Comparison of ENCODE assay signal across 13 cellular contexts in the genomic region with DNA sequence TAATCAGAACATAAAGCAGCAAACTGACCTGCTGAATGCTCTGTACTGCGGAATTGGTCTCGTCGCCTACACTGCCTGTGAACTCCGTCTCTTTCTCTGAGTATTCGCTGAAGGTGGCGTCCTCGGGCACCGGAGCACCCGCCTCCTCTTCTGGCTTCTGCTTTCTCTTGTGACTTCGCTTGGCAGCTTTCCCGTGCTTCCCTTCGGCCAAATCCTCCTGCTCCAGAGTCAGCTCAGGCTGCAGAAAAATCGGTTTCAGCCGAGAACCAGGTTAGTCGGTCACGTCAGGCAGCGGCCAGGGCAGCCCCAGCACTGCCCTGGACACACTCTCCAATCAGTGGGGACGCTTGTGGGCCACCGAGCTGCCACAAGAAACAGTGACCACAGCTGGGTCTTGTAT. TPM values are rescaled to one million over a fixed set of nuclear protein-coding genes. Genes with fewer than 3 reads are reported as not detected.
A peak's percentile ranks its signal among the peaks of the same experiment; 100 is the strongest.
DNase-seq lines count a peak whose midpoint lies in the region; ATAC-seq and TF ChIP-seq lines count a peak whose summit lies in the region.
"Had no signal": no experiment of that assay in that cellular context is flagged by ENCODE, and none has a peak within 500 bp of the region (broad histone marks: within the 10 kb centered on the region; RNA-seq: fewer than 3 reads in every experiment).

No MANE protein-coding gene starts in this region.

- H4K20me1 ChIP-seq in PC-3 (ENCODE audit: low read length): no peaks in the 10 kb centered on the region

- H3K4me3 ChIP-seq in PC-3 (ENCODE audit: low read length) (peak overlapping the region; percentile 19; the same call in 1 of the 2 replicates), foreskin fibroblast (ENCODE audit: low read depth in 1 of 2, low read length in 2 of 2) (peak overlapping the region in 1 of 2 donors; percentile 14)

- peak overlapping the region; percentile 53 for H2AFZ ChIP-seq in PC-3 (ENCODE audit: low read length)

- TF ChIP-seq CTCF in PC-3 (conservative IDR thresholded peaks at IDR 0.05; ENCODE audit: low read depth, low read length): no peak
- no peak for TF ChIP-seq CTCF in foreskin fibroblast (IDR thresholded peaks at IDR 0.05; ENCODE audit: low read depth, low read length)
- no peak for TF ChIP-seq CTCF in Calu3 (IDR thresholded peaks at IDR 0.05; ENCODE audit: unreplicated experiment)
- no peak for TF ChIP-seq CTCF in progenitor cell of endocrine pancreas (IDR thresholded peaks at IDR 0.05; ENCODE audit: unreplicated experiment)

- no TSS peak for BruUV-seq in PC-3 (replicated peaks; lab: Mats Ljungman, UMichigan)
- BruUV-seq in Calu3 (replicated peaks; lab: Mats Ljungman, UMichigan): no TSS peak

- H3K4me1 Mint-ChIP-seq in Calu3 (ENCODE audit: low read depth, unreplicated experiment) (no peaks in the 10 kb centered on the region), progenitor cell of endocrine pancreas (ENCODE audit: low read depth) (peaks cover 6% of the 10 kb centered on the region)
- H3K4me1 Mint-ChIP-seq: B cell; brain; stimulated activated naive CD8-positive, alpha-beta T cell treated with anti-CD3 and anti-CD28 coated beads, Interleukin-15, amount 100 ng/mL, for 72 hours had no signal

- DNase-seq in AG08395 (ENCODE audit: low spot score) (peak; percentile 67), PC-3 (peak; percentile 57), foreskin fibroblast (peak; percentile 62 to 87), pons (ENCODE audit: low spot score) (peak; percentile 77), Calu3 (no peak), NOMO-1 (lab: John Stamatoyannopoulos, UW; ENCODE audit: unreplicated experiment in 2 of 2) (no peak), KG1 (lab: John Stamatoyannopoulos, UW) (no peak), progenitor cell of endocrine pancreas (ENCODE audit: low spot score, unreplicated experiment) (no peak)
- DNase-seq: NCI-H1694; stimulated activated naive CD8-positive, alpha-beta T cell treated with anti-CD3 and anti-CD28 coated beads, Interleukin-15, amount 100 ng/mL, for 72 hours; T1000 had no signal

- H3K27me3 ChIP-seq in PC-3 (ENCODE audit: low read length): no peaks in the 10 kb centered on the region

- H3K9ac ChIP-seq in PC-3 (ENCODE audit: low read length): peak overlapping the region; percentile 33

- no peaks in the 10 kb centered on the region for H3K27me3 Mint-ChIP-seq in Calu3 (ENCODE audit: unreplicated experiment)
- H3K27me3 Mint-ChIP-seq in progenitor cell of endocrine pancreas: no peaks in the 10 kb centered on the region
- H3K27me3 Mint-ChIP-seq: B cell; stimulated activated naive CD8-positive, alpha-beta T cell treated with anti-CD3 and anti-CD28 coated beads, Interleukin-15, amount 100 ng/mL, for 72 hours had no signal

- no peaks in the 10 kb centered on the region for H3K9me3 Mint-ChIP-seq in Calu3 (ENCODE audit: low read depth, unreplicated experiment)
- no peaks in the 10 kb centered on the region for H3K9me3 Mint-ChIP-seq in progenitor cell of endocrine pancreas (ENCODE audit: low read depth)
- H3K9me3 Mint-ChIP-seq: brain had no signal

- H3F3A ChIP-seq in PC-3 (ENCODE audit: low read length, unreplicated experiment): no peaks in the 10 kb centered on the region

- H3K4me1 ChIP-seq in PC-3 (ENCODE audit: insufficient read depth, low read length): peaks cover 14% of the 10 kb centered on the region

- no peaks in the 10 kb centered on the region for H3K36me3 Mint-ChIP-seq in Calu3 (ENCODE audit: insufficient read depth, unreplicated experiment)
- peaks cover 21% of the 10 kb centered on the region for H3K36me3 Mint-ChIP-seq in progenitor cell of endocrine pancreas (ENCODE audit: insufficient read depth)

- no peaks in the 10 kb centered on the region for H3K9me2 ChIP-seq in PC-3 (replicated peaks; ENCODE audit: low read length)

- peak; percentile 73 for ATAC-seq in PC-3
- ATAC-seq: stimulated activated naive CD8-positive, alpha-beta T cell treated with anti-CD3 and anti-CD28 coated beads, Interleukin-15, amount 100 ng/mL, for 72 hours had no signal

- intact Hi-C loops in PC-3 (cut with micrococcal nuclease): no loop called here
- intact Hi-C loops in Calu3 (cut with micrococcal nuclease; ENCODE audit: unreplicated experiment): no loop called here

- POLR2A ChIA-PET in PC-3 (lab: Charles Lee; ENCODE audit: unreplicated experiment): no interaction called here

- peaks cover 16% of the 10 kb centered on the region for H3K36me3 ChIP-seq in PC-3 (ENCODE audit: low read depth, low read length)

- no peak overlapping the region for H3K4me3 Mint-ChIP-seq in Calu3 (ENCODE audit: low read depth, unreplicated experiment)
- no peak overlapping the region for H3K4me3 Mint-ChIP-seq in progenitor cell of endocrine pancreas (ENCODE audit: low read depth)
- H3K4me3 Mint-ChIP-seq: B cell; brain; stimulated activated naive CD8-positive, alpha-beta T cell treated with anti-CD3 and anti-CD28 coated beads, Interleukin-15, amount 100 ng/mL, for 72 hours had no signal

- no peaks in the 10 kb centered on the region for H3K79me2 ChIP-seq in PC-3 (ENCODE audit: low read length)

- H3K4me2 ChIP-seq in PC-3 (ENCODE audit: low read length): peak overlapping the region; percentile 51

- no peaks in the 10 kb centered on the region for H3K9me3 ChIP-seq in PC-3 (ENCODE audit: low read length)

- peak overlapping the region; percentile 62 for H3K27ac ChIP-seq in PC-3 (ENCODE audit: low read length)

- CTCF ChIA-PET in PC-3 (lab: Charles Lee) (interaction anchor here (0.7 to 0.9 kb wide), 2 partner anchors 20 to 190 kb away, joined by 3 to 4 read pairs; no protein-coding TSS in a partner anchor), Calu3 (lab: Charles Lee) (no interaction called here)

- H3K27ac Mint-ChIP-seq in Calu3 (ENCODE audit: unreplicated experiment) (no peak overlapping the region), progenitor cell of endocrine pancreas (no peak overlapping the region)
- H3K27ac Mint-ChIP-seq: B cell; brain; stimulated activated naive CD8-positive, alpha-beta T cell treated with anti-CD3 and anti-CD28 coated beads, Interleukin-15, amount 100 ng/mL, for 72 hours had no signal

RNA-seq across cellular contexts. Expression of a gene that starts 35.8 kb away (rescaled TPM):
- total RNA-seq in PC-3 (2014; rRNA removed) (252 and 333 TPM in 2 replicates), Calu3 (2022) (30.0 and 30.3 TPM in 2 replicates), progenitor cell of endocrine pancreas (28.9 and 30.1 TPM in 2 replicates)
- total RNA-seq: B cell had no signal

Comparison
In these comparisons a context has a peak if more than half of its experiments do, and no peak if none do; other contexts are left out.
1. DNase-seq: peak in AG08395 (single experiment), PC-3 (single experiment), foreskin fibroblast (2 of 2) and pons (single experiment); none in Calu3 (single experiment), NOMO-1 (0 of 2), KG1 (single experiment) and progenitor cell of endocrine pancreas (single experiment).